15 cellular contexts compared by ENCODE assay signal in the genomic region with DNA sequence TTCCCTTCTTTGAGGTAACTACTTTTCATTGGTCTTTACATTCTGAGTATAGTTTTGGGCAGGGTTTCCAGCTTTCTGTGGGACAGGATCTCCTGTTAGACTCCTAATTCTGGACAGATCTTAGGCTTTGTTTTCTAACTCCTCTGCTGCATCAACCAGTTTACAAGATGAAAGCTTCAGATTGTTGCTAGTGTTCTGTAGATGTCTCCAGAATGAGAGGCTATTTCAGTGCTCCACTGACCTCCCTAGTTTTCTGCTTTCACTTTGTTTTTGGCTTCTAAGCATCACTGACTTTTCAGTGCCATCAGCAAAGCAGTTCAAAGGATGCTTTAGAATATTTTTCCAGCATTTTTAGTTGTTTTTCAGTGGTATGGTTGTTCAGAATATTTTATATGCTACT.
"Had no signal": no experiment of that assay in that cellular context is flagged by ENCODE, and none has a peak within 500 bp of the region (broad histone marks: within the 10 kb centered on the region; RNA-seq: fewer than 3 reads in every experiment).

No MANE protein-coding gene starts in this region.

- H3K36me3 Mint-ChIP-seq: natural killer cell treated with Interleukin-12 subunit alpha and Interleukin-12 subunit beta and Interleukin-15 and Interleukin-18, amount 100 ng/mL, for 72 hours had no signal

- H3K9me3 ChIP-seq: thyroid gland had no signal

- H3K27ac Mint-ChIP-seq: natural killer cell treated with Interleukin-12 subunit alpha and Interleukin-12 subunit beta and Interleukin-15 and Interleukin-18, amount 100 ng/mL, for 72 hours had no signal

- H3K27me3 ChIP-seq: brain microvascular endothelial cell, thyroid gland had no signal

- DNase-seq: activated CD8-positive, alpha-beta memory T cell treated with anti-CD3 and anti-CD28 coated beads for 24 hours; activated CD8-positive, alpha-beta memory T cell treated with anti-CD3 and anti-CD28 coated beads, Interleukin-2, amount 50 U/mL, for 48 hours; activated effector memory CD4-positive, alpha-beta T cell treated with Interleukin-2 at 50 U/mL for 16 hours; activated naive CD4-positive, alpha-beta T cell treated with anti-CD3 and anti-CD28 coated beads, Interleukin-2, amount 50 U/mL, for 16 hours; activated T-cell treated with anti-CD3 and anti-CD28 coated beads, Interleukin-2, amount 50 U/mL, for 48 hours; aorta; brain microvascular endothelial cell; mesenchymal stem cell; nucleus accumbens; posterior cingulate gyrus; stimulated activated naive CD4-positive, alpha-beta T cell treated with Interleukin-2 at 50 U/mL for 16 hours; thyroid gland had no signal

- H3K9me3 Mint-ChIP-seq: natural killer cell treated with Interleukin-12 subunit alpha and Interleukin-12 subunit beta and Interleukin-15 and Interleukin-18, amount 100 ng/mL, for 72 hours had no signal

- H3K4me3 Mint-ChIP-seq: natural killer cell treated with Interleukin-12 subunit alpha and Interleukin-12 subunit beta and Interleukin-15 and Interleukin-18, amount 100 ng/mL, for 72 hours had no signal

- H3K4me1 ChIP-seq: thyroid gland had no signal

- ATAC-seq: activated CD4-positive, CD25-positive, alpha-beta regulatory T cell treated with anti-CD3 and anti-CD28 coated beads, Interleukin-2, amount 50 U/mL, for 24 hours; natural killer cell treated with Interleukin-12 subunit alpha and Interleukin-12 subunit beta and Interleukin-15 and Interleukin-18, amount 100 ng/mL, for 72 hours had no signal

- H3K27ac ChIP-seq: brain microvascular endothelial cell, coronary artery, thyroid gland had no signal

- H3K36me3 ChIP-seq: brain microvascular endothelial cell, thyroid gland had no signal

- H3K4me3 ChIP-seq: coronary artery, thyroid gland had no signal
